ENCODE assay signal across 8 cellular contexts in the genomic region with DNA sequence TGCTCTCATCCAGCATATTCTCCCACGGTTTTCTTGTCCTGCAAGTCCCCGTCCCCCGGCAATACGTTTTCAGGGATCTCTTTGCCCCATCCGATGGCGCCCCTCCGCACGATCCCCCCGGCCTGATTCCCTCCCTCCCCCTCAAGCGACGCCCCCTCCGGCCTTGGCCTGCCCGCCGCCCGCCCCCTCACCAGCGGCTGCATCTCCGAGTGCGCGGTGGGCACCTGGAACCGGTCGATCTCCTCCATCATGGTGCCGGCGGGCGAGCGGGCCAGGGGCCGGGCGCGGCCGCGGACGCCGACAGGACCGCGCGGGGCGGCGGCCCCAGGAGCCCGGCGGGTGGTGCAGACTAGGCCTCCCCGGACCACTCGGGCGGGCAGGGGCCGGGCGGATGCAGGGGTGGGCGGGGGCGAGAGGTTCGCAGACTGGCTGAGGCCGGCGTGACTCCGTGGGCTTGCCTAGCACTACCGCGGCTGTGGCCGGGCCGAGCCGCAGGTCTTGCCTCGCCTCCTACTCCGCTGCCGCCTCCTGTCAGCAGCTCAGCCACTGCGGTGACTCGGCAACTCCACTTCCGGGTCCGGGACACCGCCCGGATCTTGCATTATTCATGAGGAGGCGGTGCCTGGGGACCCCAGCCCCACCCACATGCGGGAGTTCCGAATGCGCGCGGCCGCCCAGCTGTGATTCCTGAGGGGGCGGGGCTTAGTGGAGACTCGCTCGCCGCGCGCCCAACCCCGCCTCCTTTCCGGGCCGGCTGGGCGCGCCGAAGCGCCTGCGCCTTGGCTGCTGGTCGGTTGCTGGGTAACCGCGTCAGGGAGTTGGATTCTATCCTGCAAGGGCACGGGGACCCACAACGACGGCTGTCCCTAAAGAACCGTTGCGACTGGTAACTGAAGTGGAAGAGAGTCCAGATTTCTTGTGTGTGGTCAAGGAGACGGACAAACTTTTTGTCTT. TPM values are rescaled to one million over a fixed set of nuclear protein-coding genes. Genes with fewer than 3 reads are reported as not detected.
A peak's percentile ranks its signal among the peaks of the same experiment; 100 is the strongest.
DNase-seq lines count a peak whose midpoint lies in the region; ATAC-seq and TF ChIP-seq lines count a peak whose summit lies in the region.

Gene DNAI1, plus strand, starts transcription at position 793 of the 954 bp plus-strand sequence. CDS start 201 bp downstream, outside the sequence.
A gene with protein sequence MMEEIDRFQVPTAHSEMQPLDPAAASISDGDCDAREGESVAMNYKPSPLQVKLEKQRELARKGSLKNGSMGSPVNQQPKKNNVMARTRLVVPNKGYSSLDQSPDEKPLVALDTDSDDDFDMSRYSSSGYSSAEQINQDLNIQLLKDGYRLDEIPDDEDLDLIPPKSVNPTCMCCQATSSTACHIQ (minus strand): TSS at position 558 of the 954 bp plus-strand sequence. CDS start 307 bp downstream, at position 251.

- H3K4me1 ChIP-seq in testis, result peaks cover 11% of the 10 kb centered on the region

- H3K27me3 Mint-ChIP-seq in activated naive CD8-positive, alpha-beta T cell treated with anti-CD3 and anti-CD28 coated beads for 36 hours, result peaks cover 19% of the 10 kb centered on the region

- peak; percentile 98 for ATAC-seq in HG02642 (IDR thresholded peaks at IDR 0.05; ENCODE audit: poor library complexity, unreplicated experiment)
- ATAC-seq in omental fat pad (ENCODE audit: low FRiP score), result peak; percentile 99

- H3K4me3 ChIP-seq in testis, result peak within 1 kb of the TSS; percentile 71 to 77

- H3K9me3 ChIP-seq in testis, result no peaks in the 10 kb centered on the region

- DNase-seq in NCI-H1105 (lab: John Stamatoyannopoulos, UW) (peak; percentile 97), SKM-1 (lab: John Stamatoyannopoulos, UW; ENCODE audit: unreplicated experiment) (peak; percentile 96), glomerular visceral epithelial cell (ENCODE audit: extremely low spot score) (peak; percentile 99), omental fat pad (ENCODE audit: low spot score) (peak; percentile 94), testis (peak; percentile 99)
- DNase-seq in activated naive CD8-positive, alpha-beta T cell treated with anti-CD3 and anti-CD28 coated beads for 36 hours, result peak; percentile 99

- peak within 1 kb of the TSS; percentile 35 to 53 for H3K27ac ChIP-seq in testis

- peak within 1 kb of the TSS; percentile 50 for H3K27ac Mint-ChIP-seq in activated naive CD8-positive, alpha-beta T cell treated with anti-CD3 and anti-CD28 coated beads for 36 hours

- TF ChIP-seq POLR2A in GM10847 (IDR thresholded peaks at IDR 0.05; ENCODE audit: extremely low read depth, insufficient read length) (peak; percentile 57), testis (IDR thresholded peaks at IDR 0.05) (peak; percentile 62)

- H3K36me3 Mint-ChIP-seq in activated naive CD8-positive, alpha-beta T cell treated with anti-CD3 and anti-CD28 coated beads for 36 hours, result no peaks in the 10 kb centered on the region

- H3K9me3 Mint-ChIP-seq in activated naive CD8-positive, alpha-beta T cell treated with anti-CD3 and anti-CD28 coated beads for 36 hours, result no peaks in the 10 kb centered on the region

- no peaks in the 10 kb centered on the region for H3K36me3 ChIP-seq in testis (ENCODE audit: low read depth, missing control alignments)

- peaks cover 35% of the 10 kb centered on the region for H3K4me1 Mint-ChIP-seq in activated naive CD8-positive, alpha-beta T cell treated with anti-CD3 and anti-CD28 coated beads for 36 hours

- intact Hi-C loops in testis (cut with DNase I; ENCODE audit: low total_unique reads), result no loop called here

- H3K4me3 Mint-ChIP-seq in activated naive CD8-positive, alpha-beta T cell treated with anti-CD3 and anti-CD28 coated beads for 36 hours, result peak within 1 kb of the TSS; percentile 87

- TF ChIP-seq CTCF in omental fat pad (IDR thresholded peaks at IDR 0.05), result no peak
- TF ChIP-seq CTCF in testis (IDR thresholded peaks at IDR 0.05), result no peak

- 0 to 1% methylated on average over 7 to 63 of the region's 94 CpGs for WGBS in testis, 2 donors

- no peaks in the 10 kb centered on the region for H3K27me3 ChIP-seq in testis

RNA-seq across cellular contexts. Expression of gene DNAI1, which starts in this region (rescaled TPM):
- total RNA-seq in activated naive CD8-positive, alpha-beta T cell treated with anti-CD3 and anti-CD28 coated beads for 36 hours, result not detected
- not detected for total RNA-seq in omental fat pad
- total RNA-seq in testis, result 10 to 100 TPM; 22.7 to 36.7 TPM
- 109 TPM for polyA plus RNA-seq in testis (ENCODE audit: insufficient read depth, low read depth, low replicate concordance)

RNA-seq across cellular contexts. Expression of the second gene that starts in this region (rescaled TPM):
- 1 to 10 TPM; 7.5 to 8.2 TPM for total RNA-seq in activated naive CD8-positive, alpha-beta T cell treated with anti-CD3 and anti-CD28 coated beads for 36 hours
- 10 to 100 TPM in 3 of 4 donors, 1 to 10 TPM in 1; 6.7 to 16.4 (median 13.6) TPM for total RNA-seq in omental fat pad
- 10 to 100 TPM; 12.6 to 17.9 TPM for total RNA-seq in testis
- polyA plus RNA-seq in testis (ENCODE audit: insufficient read depth, low read depth, low replicate concordance), result 12.2 TPM

Comparison
In these comparisons a context has a peak if more than half of its experiments do, and no peak if none do; other contexts are left out.
1. Peak in every context shown above with its lines: DNase-seq, ATAC-seq, H3K4me3 ChIP-seq and H3K27ac ChIP-seq.
2. RNA of gene DNAI1 (total RNA-seq): 22.7 to 36.7 TPM in testis; not detected in omental fat pad and not detected in activated naive CD8-positive, alpha-beta T cell treated with anti-CD3 and anti-CD28 coated beads for 36 hours; every median in the first group is over 10 times any median in the second.